8 cellular contexts compared by ENCODE assay signal in the genomic region with DNA sequence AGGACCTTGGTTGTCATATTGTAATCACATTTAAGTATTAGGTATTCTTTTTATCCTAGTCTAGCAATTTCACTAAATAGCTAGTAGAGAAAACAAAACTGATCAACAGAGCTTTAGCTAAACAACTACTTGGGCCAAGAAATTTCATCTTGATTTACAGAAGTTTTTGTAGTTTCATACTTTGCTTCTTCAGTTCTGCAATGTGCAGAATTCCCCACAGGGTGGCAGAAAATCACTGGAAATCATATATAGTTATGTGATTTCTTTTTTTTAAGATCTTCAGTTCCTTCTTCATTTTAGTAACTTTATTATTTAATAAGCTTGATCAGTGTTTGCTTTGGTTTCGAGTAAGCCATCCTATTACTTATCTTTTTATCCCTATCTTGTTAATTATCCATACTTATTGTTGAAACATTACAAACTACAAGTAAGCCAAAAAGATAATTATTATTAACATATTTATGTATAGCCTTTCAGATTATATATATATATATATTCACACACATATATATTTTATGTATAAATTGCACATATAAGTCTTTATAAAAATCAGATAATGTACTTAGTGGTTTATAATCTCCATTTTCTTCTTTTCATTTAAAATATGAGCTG. TPM values are rescaled to one million over a fixed set of nuclear protein-coding genes. Genes with fewer than 3 reads are reported as not detected.
DNase-seq lines count a peak whose midpoint lies in the region; ATAC-seq and TF ChIP-seq lines count a peak whose summit lies in the region.

No MANE protein-coding gene starts in this region.

- H3K36me3 ChIP-seq in CD8-positive, alpha-beta memory T cell (ENCODE audit: insufficient read depth, low read length), result no peaks in the 10 kb centered on the region
- H3K36me3 ChIP-seq in suprapubic skin, result no peaks in the 10 kb centered on the region

- no peaks in the 10 kb centered on the region for H3K9me3 ChIP-seq in CD8-positive, alpha-beta memory T cell (ENCODE audit: low read length)
- H3K9me3 ChIP-seq in suprapubic skin, result no peaks in the 10 kb centered on the region

- intact Hi-C loops in posterior vena cava (cut with DNase I), result no loop called here

- DNase-seq in CD8-positive, alpha-beta memory T cell, result peak in 3 of 5 donors; percentile 28 to 57 (median 50)
- DNase-seq in HS-5 (ENCODE audit: low read depth) (peak; percentile 24), RKO (ENCODE audit: low spot score) (peak; percentile 69), astrocyte of the spinal cord (ENCODE audit: low read depth, low spot score) (peak; percentile 62), kidney tubule cell (ENCODE audit: low spot score) (peak; percentile 49), suprapubic skin (ENCODE audit: low spot score in 2 of 2) (no peak), left lobe of liver (ENCODE audit: low spot score) (no peak), posterior vena cava (ENCODE audit: low spot score) (no peak)

- POLR2A ChIA-PET in CD8-positive, alpha-beta memory T cell (lab: Charles Lee), result interaction anchor here (0.6 to 1.7 kb wide), 4 partner anchors 68 to 436 kb away, joined by 3 to 4 read pairs (median 3); no protein-coding TSS in a partner anchor

- TF ChIP-seq POLR2A in suprapubic skin (IDR thresholded peaks at IDR 0.05), result no peak

- no peaks in the 10 kb centered on the region for H3K9me3 Mint-ChIP-seq in CD8-positive, alpha-beta memory T cell

- H3K27me3 ChIP-seq in CD8-positive, alpha-beta memory T cell (ENCODE audit: insufficient read depth, low read length, poor library complexity, severe bottlenecking), result no peaks in the 10 kb centered on the region
- H3K27me3 ChIP-seq in suprapubic skin, result no peaks in the 10 kb centered on the region

- no peaks in the 10 kb centered on the region for H3K27me3 Mint-ChIP-seq in CD8-positive, alpha-beta memory T cell

- H3K27ac ChIP-seq in CD8-positive, alpha-beta memory T cell (ENCODE audit: low read depth, low read length), result no peak overlapping the region
- no peak overlapping the region for H3K27ac ChIP-seq in suprapubic skin

- in situ Hi-C loops in astrocyte of the spinal cord (cut with HindIII; ENCODE audit: low sequenced_read_pairs), result no loop called here

- CTCF ChIA-PET in CD8-positive, alpha-beta memory T cell (lab: Charles Lee), result interaction anchor here (0.7 to 2.6 kb wide), 8 partner anchors 34 to 636 kb away, joined by 3 to 6 read pairs (median 4); a partner anchor contains a TSS

- no peak for ATAC-seq in left lobe of liver

- H3K36me3 Mint-ChIP-seq in CD8-positive, alpha-beta memory T cell, result peaks cover 0 to 20% (median 2%) of the 10 kb centered on the region in 3 donors

- TF ChIP-seq CTCF in astrocyte of the spinal cord (IDR thresholded peaks at IDR 0.05; ENCODE audit: low read depth, low read length) (peak; percentile 66), suprapubic skin (IDR thresholded peaks at IDR 0.05) (peak; percentile 36 to 65)

- H3K4me1 Mint-ChIP-seq in CD8-positive, alpha-beta memory T cell, result peaks cover 28 to 35% (median 30%) of the 10 kb centered on the region in 3 donors

- WGBS in suprapubic skin, result 24% methylated on average over 1 of the region's 1 CpG

- H3K27ac Mint-ChIP-seq in CD8-positive, alpha-beta memory T cell, result peak overlapping the region; percentile 41 to 99 (median 82)

- no peak for TF ChIP-seq EP300 in suprapubic skin (IDR thresholded peaks at IDR 0.05)

- peak overlapping the region; percentile 64 to 83 (median 72) for H3K4me3 Mint-ChIP-seq in CD8-positive, alpha-beta memory T cell

- H3K4me1 ChIP-seq in CD8-positive, alpha-beta memory T cell (ENCODE audit: insufficient read depth, low read length), result peaks cover 25% of the 10 kb centered on the region
- H3K4me1 ChIP-seq in suprapubic skin, result peaks cover 29% of the 10 kb centered on the region

- no peak overlapping the region for H3K4me3 ChIP-seq in CD8-positive, alpha-beta memory T cell (ENCODE audit: low read length)
- H3K4me3 ChIP-seq in astrocyte of the spinal cord (ENCODE audit: low read depth, low read length) (no peak overlapping the region), suprapubic skin (no peak overlapping the region)

RNA-seq across cellular contexts. Expression of a gene that starts 2.2 kb away (rescaled TPM):
- total RNA-seq in CD8-positive, alpha-beta memory T cell, result 10 to 100 TPM; 62.7 to 65.2 TPM
- polyA plus RNA-seq in CD8-positive, alpha-beta memory T cell, result 107 TPM
- 100 to 1,000 TPM in 3 of 4 donors, 10 to 100 TPM in 1; 95.4 to 146 (median 114) TPM for total RNA-seq in suprapubic skin
- total RNA-seq in left lobe of liver, result 29.7 TPM
- 100 to 1,000 TPM in 1 of 2 donors, 10 to 100 TPM in 1; 81.6 to 110 TPM for total RNA-seq in posterior vena cava

RNA-seq across cellular contexts. Expression of a gene that starts 34.0 kb away (rescaled TPM):
- total RNA-seq in CD8-positive, alpha-beta memory T cell, result 100 to 1,000 TPM; 228 to 230 TPM
- 134 TPM for polyA plus RNA-seq in CD8-positive, alpha-beta memory T cell
- 10 to 100 TPM in 3 of 4 donors, 1 to 10 TPM in 1; 7.7 to 26.5 (median 15.4) TPM for total RNA-seq in suprapubic skin
- total RNA-seq in left lobe of liver, result 33.0 TPM
- 10 to 100 TPM; 91.1 to 98.2 TPM for total RNA-seq in posterior vena cava

Comparison
In these comparisons a context has a peak if more than half of its experiments do, and no peak if none do; other contexts are left out.
1. DNase-seq: peak in CD8-positive, alpha-beta memory T cell (3 of 5), HS-5 (single experiment), RKO (single experiment), astrocyte of the spinal cord (single experiment) and kidney tubule cell (single experiment); none in suprapubic skin (0 of 2), left lobe of liver (single experiment) and posterior vena cava (single experiment).